Comparison of ENCODE assay signal across 8 cellular contexts in genomic region chr10:104256335-104257080, GRCh38. TPM values are rescaled to one million over a fixed set of nuclear protein-coding genes. Genes with fewer than 3 reads are reported as not detected.
A peak's percentile ranks its signal among the peaks of the same experiment; 100 is the strongest.
DNase-seq lines count a peak whose midpoint lies in the region; ATAC-seq and TF ChIP-seq lines count a peak whose summit lies in the region.

No MANE protein-coding gene starts in this region.

- no peaks in the 10 kb centered on the region for H3K9me3 ChIP-seq in IMR-90 (ENCODE audit: control insufficient read depth, insufficient read depth, low read length)

- dilution Hi-C loops in IMR-90 (cut with HindIII; ENCODE audit: low sequenced_read_pairs, unreplicated experiment): no loop called here

- peak overlapping the region; percentile 69; the same call in 1 of the 2 replicates for H2BK20ac ChIP-seq in IMR-90 (ENCODE audit: low read depth, low read length)

- peak overlapping the region; percentile 36; the same call in 1 of the 3 replicates for H2BK15ac ChIP-seq in IMR-90 (ENCODE audit: low read depth, low read length)

- POLR2A ChIA-PET in IMR-90 (lab: Charles Lee; ENCODE audit: unreplicated experiment): interaction anchor here (0.6 kb wide), 1 partner anchor 377 kb away, joined by 3 read pairs; no protein-coding TSS in a partner anchor

- peaks cover 10 to 38% of the 10 kb centered on the region in 2 experiments; a peak in 3 of 4 replicates for H3K79me1 ChIP-seq in IMR-90 (ENCODE audit: low read depth in 1 of 2, low read length in 2 of 2)

- no peak for TF ChIP-seq RAD21 in IMR-90 (IDR thresholded peaks at IDR 0.05; ENCODE audit: low read length)

- H3K27ac Mint-ChIP-seq in memory B cell: peak overlapping the region; percentile 90

- H2AFZ ChIP-seq in ACC112 (ENCODE audit: low read length, unreplicated experiment): no peak overlapping the region
- no peak overlapping the region for H2AFZ ChIP-seq in IMR-90 (replicated peaks; ENCODE audit: low read length, poor library complexity)

- H3K4me1 Mint-ChIP-seq in memory B cell: peaks cover 26% of the 10 kb centered on the region

- TF ChIP-seq POLR2A in IMR-90 (IDR thresholded peaks at IDR 0.05; ENCODE audit: low read depth, low read length): no peak

- H3K27me3 Mint-ChIP-seq in memory B cell: no peaks in the 10 kb centered on the region

- H3K56ac ChIP-seq in IMR-90 (ENCODE audit: extremely low read depth, insufficient read depth, low read length): peak overlapping the region; percentile 74

- peak overlapping the region; percentile 85; the same call in 1 of the 2 replicates for H3K23ac ChIP-seq in IMR-90 (ENCODE audit: low read depth, low read length)

- H4K5ac ChIP-seq in IMR-90 (ENCODE audit: low read depth, low read length): peak overlapping the region; percentile 66; the same call in 1 of the 2 replicates

- H3K36me3 Mint-ChIP-seq in memory B cell: peaks cover 19% of the 10 kb centered on the region

- peaks cover 58% of the 10 kb centered on the region for H3K4me1 ChIP-seq in ACC112 (ENCODE audit: control insufficient read depth, insufficient read depth, low read length, unreplicated experiment)
- peaks cover 15% of the 10 kb centered on the region for H3K4me1 ChIP-seq in IMR-90 (ENCODE audit: control insufficient read depth, insufficient read depth, low read length)

- H3K9me3 Mint-ChIP-seq in memory B cell: no peaks in the 10 kb centered on the region

- peak overlapping the region; percentile 74; the same call in 1 of the 2 replicates for H3K4ac ChIP-seq in IMR-90 (ENCODE audit: low read depth, low read length)

- peak overlapping the region; percentile 5 to 31; a peak in 1 of 4 replicates for H4K8ac ChIP-seq in IMR-90 (ENCODE audit: low read depth in 2 of 2, low read length in 2 of 2)

- intact Hi-C loops in IMR-90 (cut with micrococcal nuclease): loop anchor here (2.0 kb wide), 1 partner anchor 544 kb away; no protein-coding TSS in a partner anchor

- H3K4me3 ChIP-seq in ACC112 (ENCODE audit: low read depth, low read length) (peak overlapping the region; percentile 81), IMR-90 (ENCODE audit: insufficient read depth, low read depth, low read length) (peak overlapping the region; percentile 96), astrocyte of the cerebellum (ENCODE audit: low read depth, low read length) (peak overlapping the region; percentile 79)

- peaks cover 26% of the 10 kb centered on the region for H3K36me3 ChIP-seq in ACC112 (ENCODE audit: insufficient read depth, low read length)
- H3K36me3 ChIP-seq in IMR-90 (ENCODE audit: control insufficient read depth, insufficient read depth, low read length): peaks cover 22% of the 10 kb centered on the region

- peak overlapping the region; percentile 90 for H2BK5ac ChIP-seq in IMR-90 (ENCODE audit: low read depth, low read length, poor library complexity, severe bottlenecking)

- H4K20me1 ChIP-seq in IMR-90 (ENCODE audit: insufficient read depth, low read length): peaks cover 30% of the 10 kb centered on the region; the same call in 1 of the 2 replicates

- H3K79me2 ChIP-seq in ACC112 (ENCODE audit: control insufficient read depth, insufficient read depth, low read length, unreplicated experiment): peaks cover 64% of the 10 kb centered on the region

- H3K4me2 ChIP-seq in IMR-90 (ENCODE audit: low read depth, low read length): peak overlapping the region; percentile 97

- peak overlapping the region; percentile 72 for H2AK5ac ChIP-seq in IMR-90 (ENCODE audit: low read depth, low read length)

- DNase-seq in IMR-90 (no peak), astrocyte of the cerebellum (ENCODE audit: low read depth) (no peak), memory B cell (ENCODE audit: low spot score in 2 of 2) (no peak), NCI-H128 (lab: John Stamatoyannopoulos, UW; ENCODE audit: unreplicated experiment) (no peak), DMS 273 (lab: John Stamatoyannopoulos, UW; ENCODE audit: unreplicated experiment) (no peak)

- H3K27me3 ChIP-seq in ACC112 (ENCODE audit: insufficient read depth, low read length) (no peaks in the 10 kb centered on the region), IMR-90 (ENCODE audit: control insufficient read depth, insufficient read depth, low read length) (no peaks in the 10 kb centered on the region)

- H2BK120ac ChIP-seq in IMR-90 (ENCODE audit: low read depth, low read length): no peak overlapping the region

- peak overlapping the region; percentile 96 for H3K27ac ChIP-seq in ACC112 (ENCODE audit: low read depth, low read length)
- H3K27ac ChIP-seq in IMR-90 (ENCODE audit: insufficient read depth, low read length): peak overlapping the region; percentile 35

- H2AK9ac ChIP-seq in IMR-90 (replicated peaks; ENCODE audit: low read depth, low read length, poor library complexity): no peak overlapping the region

- H3K14ac ChIP-seq in IMR-90 (replicated peaks; ENCODE audit: low read depth, low read length): peak overlapping the region; percentile 88; the same call in 1 of the 2 replicates

- in situ Hi-C loops in IMR-90 (cut with MboI; ENCODE audit: low sequenced_read_pairs): no loop called here
- in situ Hi-C loops in astrocyte of the cerebellum (cut with HindIII; ENCODE audit: low sequenced_read_pairs): no loop called here

- peak overlapping the region; percentile 79; the same call in 1 of the 2 replicates for H3K18ac ChIP-seq in IMR-90 (ENCODE audit: low read depth, low read length)

- CTCF ChIA-PET in IMR-90 (lab: Yijun Ruan, JAX): interaction anchor here (1.3 to 2.3 kb wide), 2 partner anchors 18 to 44 kb away, joined by 6 to 11 read pairs; no protein-coding TSS in a partner anchor

- no peak overlapping the region for H4K91ac ChIP-seq in IMR-90 (ENCODE audit: insufficient read depth, low read depth, low read length)

- ATAC-seq in IMR-90 (ENCODE audit: low read depth) (no peak), memory B cell (ENCODE audit: low read depth) (no peak), HG03469 (IDR thresholded peaks at IDR 0.05; ENCODE audit: unreplicated experiment) (no peak), GM21737 (IDR thresholded peaks at IDR 0.05; ENCODE audit: unreplicated experiment) (no peak)

- no CpG with 5 or more reads among the region's 1 CpG for WGBS in IMR-90 (ENCODE audit: extremely low coverage in 2 of 2, insufficient read length in 1 of 2), 2 experiments

- peaks cover 10% of the 10 kb centered on the region; the same call in 1 of the 2 replicates for H3K9me1 ChIP-seq in IMR-90 (ENCODE audit: insufficient read depth, low read length)

- peak overlapping the region; percentile 65; the same call in 1 of the 2 replicates for H3K9ac ChIP-seq in IMR-90 (ENCODE audit: low read depth, low read length)

- no peak for TF ChIP-seq CTCF in IMR-90 (conservative IDR thresholded peaks at IDR 0.05; ENCODE audit: low read depth, low read length)
- TF ChIP-seq CTCF in astrocyte of the cerebellum (IDR thresholded peaks at IDR 0.05; ENCODE audit: low read depth, low read length, missing control alignments): no peak

- H3K4me3 Mint-ChIP-seq in memory B cell: no peak overlapping the region

- BruUV-seq in IMR-90 (replicated peaks; lab: Mats Ljungman, UMichigan): no TSS peak

TF ChIP-seq in IMR-90, 13 proteins besides CTCF, POLR2A, EP300 and RAD21:
- TF ChIP-seq MAZ (IDR thresholded peaks at IDR 0.05; ENCODE audit: borderline replicate concordance, low read depth, low read length) (no peak), MXI1 (IDR thresholded peaks at IDR 0.05; ENCODE audit: borderline replicate concordance, low read depth, low read length) (peak; percentile 36; the same call in 1 of the 2 replicates)

RNA-seq across cellular contexts. Expression of gene GSTO1, which starts 1.8 kb away (rescaled TPM):
- total RNA-seq in IMR-90 (2012; rRNA removed): 258 and 330 TPM in 2 replicates
- 186 and 189 TPM in 2 replicates for polyA plus RNA-seq in IMR-90 (2012; rRNA removed)
- 142 and 178 TPM in 2 replicates for polyA plus RNA-seq in IMR-90 (2012; cell fraction: cytosol; rRNA removed)
- 39.1 and 96.8 TPM in 2 replicates for polyA plus RNA-seq in IMR-90 (2012; cell fraction: nucleus; rRNA removed; ENCODE audit: low replicate concordance)

RNA-seq across cellular contexts. Expression of gene GSTO2, which starts 12.5 kb away (rescaled TPM):
- total RNA-seq in IMR-90 (2012; rRNA removed): 1.9 and 2.3 TPM in 2 replicates
- 1.1 and 1.4 TPM in 2 replicates for polyA plus RNA-seq in IMR-90 (2012; rRNA removed)
- polyA plus RNA-seq in IMR-90 (2012; cell fraction: cytosol; rRNA removed): 1.0 and 3.0 TPM in 2 replicates
- 1.2 and 2.8 TPM in 2 replicates for polyA plus RNA-seq in IMR-90 (2012; cell fraction: nucleus; rRNA removed; ENCODE audit: low replicate concordance)

RNA-seq across cellular contexts. Expression of gene CFAP43, which starts 24.3 kb away (rescaled TPM):
- total RNA-seq in IMR-90 (2012; rRNA removed): under 0.01 TPM in 1 of 2 replicates, not detected in the other
- polyA plus RNA-seq in IMR-90 (2012; rRNA removed): 0.05 and 0.07 TPM in 2 replicates
- polyA plus RNA-seq in IMR-90 (2012; cell fraction: cytosol; rRNA removed): 0.04 TPM in 1 of 2 replicates, not detected in the other
- 0.02 TPM in 1 of 2 replicates, not detected in the other for polyA plus RNA-seq in IMR-90 (2012; cell fraction: nucleus; rRNA removed; ENCODE audit: low replicate concordance)
